29 cellular contexts compared by ENCODE assay signal in genomic region chr5:11672385-11673085, GRCh38.
"Had no signal": no experiment of that assay in that cellular context is flagged by ENCODE, and none has a peak within 500 bp of the region (broad histone marks: within the 10 kb centered on the region; RNA-seq: fewer than 3 reads in every experiment).

No MANE protein-coding gene starts in this region.

- H2AFZ ChIP-seq: neural progenitor cell, parathyroid adenoma had no signal

- H3K9ac ChIP-seq: neural progenitor cell, parathyroid adenoma had no signal

- H3K4me2 ChIP-seq: neural progenitor cell, smooth muscle cell had no signal

- H3K79me2 ChIP-seq: parathyroid adenoma had no signal

- H3K36me3 ChIP-seq: colonic mucosa, esophagus squamous epithelium, heart right ventricle, left lung, neural progenitor cell, prostate gland, right atrium auricular region, suprapubic skin, transverse colon, upper lobe of right lung, uterus had no signal

- H3K4me1 Mint-ChIP-seq: nephron; neural progenitor cell; stimulated activated naive CD8-positive, alpha-beta T cell treated with anti-CD3 and anti-CD28 coated beads, Interleukin-15, amount 100 ng/mL, for 72 hours had no signal

- DNase-seq: colonic mucosa; effector CD8-positive, alpha-beta T cell; esophagus squamous epithelium; foreskin melanocyte; glutamatergic neuron; heart right ventricle; hypothalamus; left cardiac atrium; mesenchymal stem cell; midbrain; stimulated activated CD4-positive, alpha-beta T cell treated with anti-CD3 and anti-CD28 coated beads, Interleukin-12 subunit alpha, Interleukin-12 subunit beta, amount 100 ng/mL, for 4 hours; stimulated activated CD4-positive, alpha-beta T cell treated with anti-CD3 and anti-CD28 coated beads, Interleukin-1b, Interleukin-23, amount 100 ng/mL, for 48 hours; stimulated activated CD4-positive, alpha-beta T cell treated with anti-CD3 and anti-CD28 coated beads, Interleukin-4, amount 100 ng/mL, for 1 hour; stimulated activated CD8-positive, alpha-beta memory T cell treated with anti-CD3 and anti-CD28 coated beads, Interleukin-4, amount 100 ng/mL, for 48 hours; stimulated activated naive CD4-positive, alpha-beta T cell; stimulated activated naive CD8-positive, alpha-beta T cell treated with anti-CD3 and anti-CD28 coated beads, Interleukin-15, amount 100 ng/mL, for 72 hours; transverse colon; upper lobe of right lung; uterus had no signal

- H3K27me3 Mint-ChIP-seq: stimulated activated naive CD8-positive, alpha-beta T cell treated with anti-CD3 and anti-CD28 coated beads, Interleukin-15, amount 100 ng/mL, for 72 hours had no signal

- H3K27me3 ChIP-seq: colonic mucosa, esophagus squamous epithelium, heart right ventricle, left lung, neural progenitor cell, right atrium auricular region, suprapubic skin, transverse colon, upper lobe of right lung, uterus had no signal

- H3K9me3 ChIP-seq: colonic mucosa, esophagus squamous epithelium, prostate gland, right atrium auricular region, suprapubic skin, transverse colon, upper lobe of right lung, uterus had no signal

- H3K4me3 ChIP-seq: colonic mucosa, esophagus squamous epithelium, heart right ventricle, left lung, neural progenitor cell, prostate gland, right atrium auricular region, smooth muscle cell, suprapubic skin, transverse colon, upper lobe of right lung, uterus had no signal

- H3K27ac Mint-ChIP-seq: dendritic cell treated with granulocyte-macrophage colony-stimulating factor and Interleukin-4, amounts not matched to agents 40 ng/mL and 50 ng/mL, for 4 days; nephron; neural progenitor cell; stimulated activated naive CD8-positive, alpha-beta T cell treated with anti-CD3 and anti-CD28 coated beads, Interleukin-15, amount 100 ng/mL, for 72 hours had no signal

- ATAC-seq: heart right ventricle; left cardiac atrium; left lung; sciatic nerve; stimulated activated naive CD8-positive, alpha-beta T cell treated with anti-CD3 and anti-CD28 coated beads, Interleukin-15, amount 100 ng/mL, for 72 hours; upper lobe of right lung had no signal

- H3K4me3 Mint-ChIP-seq: dendritic cell treated with granulocyte-macrophage colony-stimulating factor and Interleukin-4, amounts not matched to agents 40 ng/mL and 50 ng/mL, for 4 days; nephron; neural progenitor cell; stimulated activated naive CD8-positive, alpha-beta T cell treated with anti-CD3 and anti-CD28 coated beads, Interleukin-15, amount 100 ng/mL, for 72 hours had no signal

- H3K4me1 ChIP-seq: colonic mucosa, esophagus squamous epithelium, heart right ventricle, left lung, neural progenitor cell, parathyroid adenoma, prostate gland, right atrium auricular region, suprapubic skin, transverse colon, upper lobe of right lung, uterus had no signal

- H3K27ac ChIP-seq: colonic mucosa, esophagus squamous epithelium, heart right ventricle, left lung, neural progenitor cell, parathyroid adenoma, prostate gland, right atrium auricular region, suprapubic skin, transverse colon, upper lobe of right lung, uterus had no signal
